Comparison of ENCODE assay signal across 21 cellular contexts in the genomic region with DNA sequence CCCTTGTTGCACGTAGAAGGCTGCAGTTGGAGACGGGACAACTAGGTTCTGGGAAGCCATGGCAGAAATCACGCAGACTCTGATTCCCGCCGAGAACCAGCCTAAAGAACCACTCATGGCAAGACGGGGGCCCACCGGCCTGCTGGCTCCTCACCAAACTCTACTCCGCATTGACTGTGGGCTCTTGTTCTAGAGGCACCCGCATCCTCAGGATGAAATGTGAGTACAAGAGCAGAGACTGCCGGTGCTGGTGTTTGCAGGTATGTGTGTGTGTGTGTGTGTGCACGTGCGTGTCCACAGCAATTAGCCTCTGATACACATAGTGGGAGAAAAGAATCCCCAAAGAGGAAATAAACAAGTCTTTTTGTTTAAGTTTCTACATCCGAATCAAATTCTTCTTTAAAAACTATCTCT. TPM values are rescaled to one million over a fixed set of nuclear protein-coding genes. Genes with fewer than 3 reads are reported as not detected.
"Had no signal": no experiment of that assay in that cellular context is flagged by ENCODE, and none has a peak within 500 bp of the region (broad histone marks: within the 10 kb centered on the region; RNA-seq: fewer than 3 reads in every experiment).

No MANE protein-coding gene starts in this region.

- H3K27ac ChIP-seq: adrenal gland, gastrocnemius medialis, pancreas, VCaP had no signal

- ATAC-seq: activated naive CD4-positive, alpha-beta T cell treated with anti-CD3 and anti-CD28 coated beads, Interleukin-2, amount 50 U/mL, for 72 hours; esophagus mucosa; gastrocnemius medialis; left ventricle myocardium superior; mucosa of descending colon; pancreas had no signal

- H3K27me3 ChIP-seq: pancreas had no signal

- H3K36me3 ChIP-seq: adrenal gland, gastrocnemius medialis, pancreas had no signal

- DNase-seq: activated CD4-positive, alpha-beta T cell treated with anti-CD3 and anti-CD28 coated beads for 1 hour; activated gamma-delta T cell treated with Interleukin-2 at 50 U/mL for 16 hours; activated T-cell treated with anti-CD3 and anti-CD28 coated beads for 4 hours; adrenal gland; cerebellar nuclear complex; cortex of kidney; gastrocnemius medialis; head of caudate nucleus; kidney; left ventricle myocardium superior; mucosa of descending colon; naive B cell; pancreas; stimulated activated naive CD4-positive, alpha-beta T cell; T-helper 2 cell had no signal

- H3K4me3 ChIP-seq: adrenal gland, gastrocnemius medialis, mucosa of descending colon, pancreas had no signal

- H3K9me3 Mint-ChIP-seq: activated naive CD4-positive, alpha-beta T cell treated with anti-CD3 and anti-CD28 coated beads, Interleukin-2, amount 50 U/mL, for 72 hours; activated T-helper 1 cell treated with anti-CD3 and anti-CD28 coated beads, Interleukin-12 subunit alpha, Interleukin-12 subunit beta, Interleukin-2, Interleukin-4 antibody, amounts not matched to agents 30 ng/mL and 10 ng/mL and 1 ng/mL, durations not matched to agents 14 hours and 24 hours and 36 hours had no signal

- H3K4me3 Mint-ChIP-seq: activated T-helper 1 cell treated with anti-CD3 and anti-CD28 coated beads, Interleukin-12 subunit alpha, Interleukin-12 subunit beta, Interleukin-2, Interleukin-4 antibody, amounts not matched to agents 30 ng/mL and 10 ng/mL and 1 ng/mL, durations not matched to agents 14 hours and 24 hours and 36 hours had no signal

- H3K27ac Mint-ChIP-seq: activated naive CD4-positive, alpha-beta T cell treated with anti-CD3 and anti-CD28 coated beads, Interleukin-2, amount 50 U/mL, for 72 hours; activated T-helper 1 cell treated with anti-CD3 and anti-CD28 coated beads, Interleukin-12 subunit alpha, Interleukin-12 subunit beta, Interleukin-2, Interleukin-4 antibody, amounts not matched to agents 30 ng/mL and 10 ng/mL and 1 ng/mL, durations not matched to agents 14 hours and 24 hours and 36 hours; naive B cell had no signal

- H3K9me3 ChIP-seq: adrenal gland, gastrocnemius medialis, mucosa of descending colon, pancreas had no signal

RNA-seq across cellular contexts. Expression of a gene that starts 42.3 kb away (rescaled TPM):
- total RNA-seq: activated naive CD4-positive, alpha-beta T cell treated with anti-CD3 and anti-CD28 coated beads, Interleukin-2, amount 50 U/mL, for 72 hours; activated T-helper 1 cell treated with anti-CD3 and anti-CD28 coated beads, Interleukin-12 subunit alpha, Interleukin-12 subunit beta, Interleukin-2, Interleukin-4 antibody, amounts not matched to agents 30 ng/mL and 10 ng/mL and 1 ng/mL, durations not matched to agents 14 hours and 24 hours and 36 hours; astrocyte; bronchial epithelial cell; gastrocnemius medialis; kidney; left ventricle myocardium superior; mucosa of descending colon had no signal
